Comparison of ENCODE assay signal across 1 cellular context in the genomic region with DNA sequence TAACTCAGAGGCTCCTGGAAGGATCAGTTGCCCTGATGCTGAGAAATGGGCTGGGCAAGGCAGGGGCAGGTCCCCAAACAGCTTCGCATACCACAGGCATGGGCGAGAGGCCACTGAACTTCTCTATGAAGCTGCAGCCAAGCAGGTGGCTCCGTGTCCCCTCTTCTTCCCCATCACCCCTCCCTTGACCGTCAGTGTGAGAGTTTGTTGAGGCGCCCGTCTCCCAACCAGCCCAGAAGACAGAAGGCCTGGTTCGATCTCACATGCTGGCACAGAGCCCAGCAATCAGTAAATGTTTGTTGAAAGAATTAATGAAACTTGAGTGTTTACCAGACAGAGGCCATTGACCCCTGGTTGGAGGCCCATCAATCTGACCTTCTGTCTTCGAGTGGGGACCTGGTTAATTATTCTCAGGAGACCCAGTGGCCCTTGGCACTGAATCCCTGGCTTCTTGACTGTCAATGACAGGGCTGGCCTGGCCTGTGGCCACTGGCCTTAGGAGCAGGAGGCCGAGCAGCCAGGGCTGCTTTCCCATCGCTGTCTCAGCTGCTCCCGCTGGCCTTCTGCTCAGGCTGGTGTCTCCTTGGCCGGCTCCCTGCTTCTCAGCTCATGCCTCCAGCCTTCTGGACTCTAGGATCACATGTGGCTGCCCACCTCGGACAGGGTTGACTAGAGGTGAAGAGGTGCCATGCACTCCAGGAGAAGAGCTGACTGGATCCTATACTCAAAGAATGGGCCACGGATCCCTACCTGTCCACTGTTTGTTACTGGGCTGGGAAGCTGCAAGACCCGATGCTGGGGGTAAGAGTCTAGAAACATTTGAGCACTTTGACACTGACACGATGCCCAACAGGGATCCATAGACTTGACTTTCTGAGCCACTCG.
TF ChIP-seq lines count a peak whose summit lies in the region.

No MANE protein-coding gene starts in this region.

TF ChIP-seq in HepG2, 621 proteins besides CTCF, POLR2A, EP300 and RAD21 (continued from another document and continues in another):
- TF ChIP-seq, protein P1, sequence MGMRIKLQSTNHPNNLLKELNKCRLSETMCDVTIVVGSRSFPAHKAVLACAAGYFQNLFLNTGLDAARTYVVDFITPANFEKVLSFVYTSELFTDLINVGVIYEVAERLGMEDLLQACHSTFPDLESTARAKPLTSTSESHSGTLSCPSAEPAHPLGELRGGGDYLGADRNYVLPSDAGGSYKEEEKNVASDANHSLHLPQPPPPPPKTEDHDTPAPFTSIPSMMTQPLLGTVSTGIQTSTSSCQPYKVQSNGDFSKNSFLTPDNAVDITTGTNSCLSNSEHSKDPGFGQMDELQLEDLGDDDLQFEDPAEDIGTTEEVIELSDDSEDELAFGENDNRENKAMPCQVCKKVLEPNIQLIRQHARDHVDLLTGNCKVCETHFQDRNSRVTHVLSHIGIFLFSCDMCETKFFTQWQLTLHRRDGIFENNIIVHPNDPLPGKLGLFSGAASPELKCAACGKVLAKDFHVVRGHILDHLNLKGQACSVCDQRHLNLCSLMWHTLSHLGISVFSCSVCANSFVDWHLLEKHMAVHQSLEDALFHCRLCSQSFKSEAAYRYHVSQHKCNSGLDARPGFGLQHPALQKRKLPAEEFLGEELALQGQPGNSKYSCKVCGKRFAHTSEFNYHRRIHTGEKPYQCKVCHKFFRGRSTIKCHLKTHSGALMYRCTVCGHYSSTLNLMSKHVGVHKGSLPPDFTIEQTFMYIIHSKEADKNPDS (CRISPR knock-in tag; IDR thresholded peaks at IDR 0.05): no peak
- TF ChIP-seq, protein P2, sequence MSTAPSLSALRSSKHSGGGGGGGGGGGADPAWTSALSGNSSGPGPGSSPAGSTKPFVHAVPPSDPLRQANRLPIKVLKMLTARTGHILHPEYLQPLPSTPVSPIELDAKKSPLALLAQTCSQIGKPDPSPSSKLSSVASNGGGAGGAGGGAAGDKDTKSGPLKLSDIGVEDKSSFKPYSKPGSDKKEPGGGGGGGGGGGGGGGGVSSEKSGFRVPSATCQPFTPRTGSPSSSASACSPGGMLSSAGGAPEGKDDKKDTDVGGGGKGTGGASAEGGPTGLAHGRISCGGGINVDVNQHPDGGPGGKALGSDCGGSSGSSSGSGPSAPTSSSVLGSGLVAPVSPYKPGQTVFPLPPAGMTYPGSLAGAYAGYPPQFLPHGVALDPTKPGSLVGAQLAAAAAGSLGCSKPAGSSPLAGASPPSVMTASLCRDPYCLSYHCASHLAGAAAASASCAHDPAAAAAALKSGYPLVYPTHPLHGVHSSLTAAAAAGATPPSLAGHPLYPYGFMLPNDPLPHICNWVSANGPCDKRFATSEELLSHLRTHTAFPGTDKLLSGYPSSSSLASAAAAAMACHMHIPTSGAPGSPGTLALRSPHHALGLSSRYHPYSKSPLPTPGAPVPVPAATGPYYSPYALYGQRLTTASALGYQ (CRISPR knock-in tag; IDR thresholded peaks at IDR 0.05): peak; percentile 99
- TF ChIP-seq HNF4A (CRISPR knock-in tag; IDR thresholded peaks at IDR 0.05) (peak; percentile 80), CREM (IDR thresholded peaks at IDR 0.05) (peak; percentile 73), CREM (CRISPR knock-in tag; IDR thresholded peaks at IDR 0.05) (no peak), KDM5B (CRISPR knock-in tag; IDR thresholded peaks at IDR 0.05; ENCODE audit: borderline replicate concordance) (0 out of 2 replicates have a peak, but pooled peaks have one; percentile 22), ZKSCAN8 (CRISPR knock-in tag; IDR thresholded peaks at IDR 0.05; ENCODE audit: borderline replicate concordance) (0 out of 2 replicates have a peak, but pooled peaks have one; percentile 37), PCBP1 (IDR thresholded peaks at IDR 0.05; ENCODE audit: borderline replicate concordance, low read depth, low read length) (no peak), SAP130 (CRISPR knock-in tag; IDR thresholded peaks at IDR 0.05; ENCODE audit: low read depth) (peak; percentile 70), SRSF4 (IDR thresholded peaks at IDR 0.05; ENCODE audit: low read depth, low read length, poor library complexity, severe bottlenecking) (no peak), KDM6A (CRISPR knock-in tag; IDR thresholded peaks at IDR 0.05; ENCODE audit: low read depth) (peak; percentile 58; the same call in 1 of the 2 replicates), ZNF670 (CRISPR knock-in tag; IDR thresholded peaks at IDR 0.05; ENCODE audit: borderline replicate concordance) (peak; percentile 39; the same call in 1 of the 2 replicates), ZNF616 (CRISPR knock-in tag; IDR thresholded peaks at IDR 0.05; ENCODE audit: low read depth) (no peak), ZNF816 (CRISPR knock-in tag; IDR thresholded peaks at IDR 0.05; ENCODE audit: borderline replicate concordance) (no peak), ZFP36 (IDR thresholded peaks at IDR 0.05; ENCODE audit: borderline replicate concordance, low read depth, low read length, partially characterized antibody) (no peak), MED8 (CRISPR knock-in tag; IDR thresholded peaks at IDR 0.05; ENCODE audit: insufficient replicate concordance) (no peak), ZBTB7B (CRISPR knock-in tag; IDR thresholded peaks at IDR 0.05) (peak; percentile 55; the same call in 1 of the 2 replicates), FLYWCH1 (CRISPR knock-in tag; IDR thresholded peaks at IDR 0.05) (no peak), FOXC1 (CRISPR knock-in tag; IDR thresholded peaks at IDR 0.05; ENCODE audit: borderline replicate concordance) (no peak), NFRKB (IDR thresholded peaks at IDR 0.05) (no peak), ZNF337 (CRISPR knock-in tag; IDR thresholded peaks at IDR 0.05; ENCODE audit: borderline replicate concordance, low read depth) (no peak), ZNF501 (CRISPR knock-in tag; IDR thresholded peaks at IDR 0.05) (peak; percentile 60), GATAD2A (CRISPR knock-in tag; IDR thresholded peaks at IDR 0.05) (peak; percentile 92), ZSCAN22 (CRISPR knock-in tag; IDR thresholded peaks at IDR 0.05) (no peak), NFYB (CRISPR knock-in tag; IDR thresholded peaks at IDR 0.05) (peak; percentile 28; the same call in 1 of the 2 replicates), MEF2D (CRISPR knock-in tag; IDR thresholded peaks at IDR 0.05) (peak; percentile 74; the same call in 1 of the 2 replicates), HNRNPL (IDR thresholded peaks at IDR 0.05; ENCODE audit: low read depth, low read length) (no peak), CHD2 (IDR thresholded peaks at IDR 0.05; ENCODE audit: low read depth, low read length) (no peak), ZMYM3 (CRISPR knock-in tag; IDR thresholded peaks at IDR 0.05) (0 out of 2 replicates have a peak, but pooled peaks have one; percentile 11), ZKSCAN5 (CRISPR knock-in tag; IDR thresholded peaks at IDR 0.05) (no peak), ZNF652 (CRISPR knock-in tag; IDR thresholded peaks at IDR 0.05; ENCODE audit: borderline replicate concordance, low read depth) (0 out of 2 replicates have a peak, but pooled peaks have one; percentile 26), HDAC1 (CRISPR knock-in tag; IDR thresholded peaks at IDR 0.05) (peak; percentile 95), FOXA1 (IDR thresholded peaks at IDR 0.05) (no peak), FOXA1 (CRISPR knock-in tag; IDR thresholded peaks at IDR 0.05) (peak; percentile 91), ZNF558 (CRISPR knock-in tag; IDR thresholded peaks at IDR 0.05; ENCODE audit: borderline replicate concordance) (no peak), ZNF644 (CRISPR knock-in tag; IDR thresholded peaks at IDR 0.05; ENCODE audit: low read depth) (peak; percentile 86), ZNF335 (CRISPR knock-in tag; IDR thresholded peaks at IDR 0.05) (0 out of 2 replicates have a peak, but pooled peaks have one; percentile 37), RAD51 (IDR thresholded peaks at IDR 0.05; ENCODE audit: borderline replicate concordance) (no peak)
- TF ChIP-seq, protein P3, sequence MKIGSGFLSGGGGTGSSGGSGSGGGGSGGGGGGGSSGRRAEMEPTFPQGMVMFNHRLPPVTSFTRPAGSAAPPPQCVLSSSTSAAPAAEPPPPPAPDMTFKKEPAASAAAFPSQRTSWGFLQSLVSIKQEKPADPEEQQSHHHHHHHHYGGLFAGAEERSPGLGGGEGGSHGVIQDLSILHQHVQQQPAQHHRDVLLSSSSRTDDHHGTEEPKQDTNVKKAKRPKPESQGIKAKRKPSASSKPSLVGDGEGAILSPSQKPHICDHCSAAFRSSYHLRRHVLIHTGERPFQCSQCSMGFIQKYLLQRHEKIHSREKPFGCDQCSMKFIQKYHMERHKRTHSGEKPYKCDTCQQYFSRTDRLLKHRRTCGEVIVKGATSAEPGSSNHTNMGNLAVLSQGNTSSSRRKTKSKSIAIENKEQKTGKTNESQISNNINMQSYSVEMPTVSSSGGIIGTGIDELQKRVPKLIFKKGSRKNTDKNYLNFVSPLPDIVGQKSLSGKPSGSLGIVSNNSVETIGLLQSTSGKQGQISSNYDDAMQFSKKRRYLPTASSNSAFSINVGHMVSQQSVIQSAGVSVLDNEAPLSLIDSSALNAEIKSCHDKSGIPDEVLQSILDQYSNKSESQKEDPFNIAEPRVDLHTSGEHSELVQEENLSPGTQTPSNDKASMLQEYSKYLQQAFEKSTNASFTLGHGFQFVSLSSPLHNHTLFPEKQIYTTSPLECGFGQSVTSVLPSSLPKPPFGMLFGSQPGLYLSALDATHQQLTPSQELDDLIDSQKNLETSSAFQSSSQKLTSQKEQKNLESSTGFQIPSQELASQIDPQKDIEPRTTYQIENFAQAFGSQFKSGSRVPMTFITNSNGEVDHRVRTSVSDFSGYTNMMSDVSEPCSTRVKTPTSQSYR (CRISPR knock-in tag; IDR thresholded peaks at IDR 0.05; ENCODE audit: borderline replicate concordance): peak; percentile 51; the same call in 1 of the 2 replicates
- TF ChIP-seq, protein P4, sequence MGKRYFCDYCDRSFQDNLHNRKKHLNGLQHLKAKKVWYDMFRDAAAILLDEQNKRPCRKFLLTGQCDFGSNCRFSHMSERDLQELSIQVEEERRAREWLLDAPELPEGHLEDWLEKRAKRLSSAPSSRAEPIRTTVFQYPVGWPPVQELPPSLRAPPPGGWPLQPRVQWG (CRISPR knock-in tag; IDR thresholded peaks at IDR 0.05; ENCODE audit: borderline replicate concordance, low read depth): no peak
- TF ChIP-seq, protein P5, sequence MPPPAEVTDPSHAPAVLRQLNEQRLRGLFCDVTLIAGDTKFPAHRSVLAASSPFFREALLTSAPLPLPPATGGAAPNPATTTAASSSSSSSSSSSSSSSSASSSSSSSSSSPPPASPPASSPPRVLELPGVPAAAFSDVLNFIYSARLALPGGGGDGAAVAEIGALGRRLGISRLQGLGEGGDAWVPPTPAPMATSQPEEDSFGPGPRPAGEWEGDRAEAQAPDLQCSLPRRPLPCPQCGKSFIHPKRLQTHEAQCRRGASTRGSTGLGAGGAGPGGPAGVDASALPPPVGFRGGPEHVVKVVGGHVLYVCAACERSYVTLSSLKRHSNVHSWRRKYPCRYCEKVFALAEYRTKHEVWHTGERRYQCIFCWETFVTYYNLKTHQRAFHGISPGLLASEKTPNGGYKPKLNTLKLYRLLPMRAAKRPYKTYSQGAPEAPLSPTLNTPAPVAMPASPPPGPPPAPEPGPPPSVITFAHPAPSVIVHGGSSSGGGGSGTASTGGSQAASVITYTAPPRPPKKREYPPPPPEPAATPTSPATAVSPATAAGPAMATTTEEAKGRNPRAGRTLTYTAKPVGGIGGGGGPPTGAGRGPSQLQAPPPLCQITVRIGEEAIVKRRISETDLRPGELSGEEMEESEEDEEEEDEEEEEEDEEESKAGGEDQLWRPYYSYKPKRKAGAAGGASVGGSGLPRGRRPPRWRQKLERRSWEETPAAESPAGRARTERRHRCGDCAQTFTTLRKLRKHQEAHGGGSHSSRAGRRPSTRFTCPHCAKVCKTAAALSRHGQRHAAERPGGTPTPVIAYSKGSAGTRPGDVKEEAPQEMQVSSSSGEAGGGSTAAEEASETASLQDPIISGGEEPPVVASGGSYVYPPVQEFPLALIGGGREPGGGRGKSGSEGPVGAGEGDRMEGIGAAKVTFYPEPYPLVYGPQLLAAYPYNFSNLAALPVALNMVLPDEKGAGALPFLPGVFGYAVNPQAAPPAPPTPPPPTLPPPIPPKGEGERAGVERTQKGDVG (CRISPR knock-in tag; IDR thresholded peaks at IDR 0.05; ENCODE audit: borderline replicate concordance): no peak
- TF ChIP-seq, protein P6, sequence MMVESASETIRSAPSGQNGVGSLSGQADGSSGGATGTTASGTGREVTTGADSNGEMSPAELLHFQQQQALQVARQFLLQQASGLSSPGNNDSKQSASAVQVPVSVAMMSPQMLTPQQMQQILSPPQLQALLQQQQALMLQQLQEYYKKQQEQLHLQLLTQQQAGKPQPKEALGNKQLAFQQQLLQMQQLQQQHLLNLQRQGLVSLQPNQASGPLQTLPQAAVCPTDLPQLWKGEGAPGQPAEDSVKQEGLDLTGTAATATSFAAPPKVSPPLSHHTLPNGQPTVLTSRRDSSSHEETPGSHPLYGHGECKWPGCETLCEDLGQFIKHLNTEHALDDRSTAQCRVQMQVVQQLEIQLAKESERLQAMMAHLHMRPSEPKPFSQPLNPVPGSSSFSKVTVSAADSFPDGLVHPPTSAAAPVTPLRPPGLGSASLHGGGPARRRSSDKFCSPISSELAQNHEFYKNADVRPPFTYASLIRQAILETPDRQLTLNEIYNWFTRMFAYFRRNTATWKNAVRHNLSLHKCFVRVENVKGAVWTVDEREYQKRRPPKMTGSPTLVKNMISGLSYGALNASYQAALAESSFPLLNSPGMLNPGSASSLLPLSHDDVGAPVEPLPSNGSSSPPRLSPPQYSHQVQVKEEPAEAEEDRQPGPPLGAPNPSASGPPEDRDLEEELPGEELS (CRISPR knock-in tag; IDR thresholded peaks at IDR 0.05): peak; percentile 96
- TF ChIP-seq, protein P7, sequence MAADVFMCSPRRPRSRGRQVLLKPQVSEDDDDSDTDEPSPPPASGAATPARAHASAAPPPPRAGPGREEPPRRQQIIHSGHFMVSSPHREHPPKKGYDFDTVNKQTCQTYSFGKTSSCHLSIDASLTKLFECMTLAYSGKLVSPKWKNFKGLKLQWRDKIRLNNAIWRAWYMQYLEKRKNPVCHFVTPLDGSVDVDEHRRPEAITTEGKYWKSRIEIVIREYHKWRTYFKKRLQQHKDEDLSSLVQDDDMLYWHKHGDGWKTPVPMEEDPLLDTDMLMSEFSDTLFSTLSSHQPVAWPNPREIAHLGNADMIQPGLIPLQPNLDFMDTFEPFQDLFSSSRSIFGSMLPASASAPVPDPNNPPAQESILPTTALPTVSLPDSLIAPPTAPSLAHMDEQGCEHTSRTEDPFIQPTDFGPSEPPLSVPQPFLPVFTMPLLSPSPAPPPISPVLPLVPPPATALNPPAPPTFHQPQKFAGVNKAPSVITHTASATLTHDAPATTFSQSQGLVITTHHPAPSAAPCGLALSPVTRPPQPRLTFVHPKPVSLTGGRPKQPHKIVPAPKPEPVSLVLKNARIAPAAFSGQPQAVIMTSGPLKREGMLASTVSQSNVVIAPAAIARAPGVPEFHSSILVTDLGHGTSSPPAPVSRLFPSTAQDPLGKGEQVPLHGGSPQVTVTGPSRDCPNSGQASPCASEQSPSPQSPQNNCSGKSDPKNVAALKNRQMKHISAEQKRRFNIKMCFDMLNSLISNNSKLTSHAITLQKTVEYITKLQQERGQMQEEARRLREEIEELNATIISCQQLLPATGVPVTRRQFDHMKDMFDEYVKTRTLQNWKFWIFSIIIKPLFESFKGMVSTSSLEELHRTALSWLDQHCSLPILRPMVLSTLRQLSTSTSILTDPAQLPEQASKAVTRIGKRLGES (CRISPR knock-in tag; IDR thresholded peaks at IDR 0.05; ENCODE audit: borderline replicate concordance): no peak
- TF ChIP-seq, protein P8, sequence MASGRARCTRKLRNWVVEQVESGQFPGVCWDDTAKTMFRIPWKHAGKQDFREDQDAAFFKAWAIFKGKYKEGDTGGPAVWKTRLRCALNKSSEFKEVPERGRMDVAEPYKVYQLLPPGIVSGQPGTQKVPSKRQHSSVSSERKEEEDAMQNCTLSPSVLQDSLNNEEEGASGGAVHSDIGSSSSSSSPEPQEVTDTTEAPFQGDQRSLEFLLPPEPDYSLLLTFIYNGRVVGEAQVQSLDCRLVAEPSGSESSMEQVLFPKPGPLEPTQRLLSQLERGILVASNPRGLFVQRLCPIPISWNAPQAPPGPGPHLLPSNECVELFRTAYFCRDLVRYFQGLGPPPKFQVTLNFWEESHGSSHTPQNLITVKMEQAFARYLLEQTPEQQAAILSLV (CRISPR knock-in tag; IDR thresholded peaks at IDR 0.05; ENCODE audit: borderline replicate concordance): no peak
